8 cellular contexts compared by ENCODE assay signal in genomic region chr3:105798381-105798934, GRCh38.
DNase-seq lines count a peak whose midpoint lies in the region; ATAC-seq and TF ChIP-seq lines count a peak whose summit lies in the region.

No MANE protein-coding gene starts in this region.

- peak overlapping the region; percentile 46 for H3K27ac Mint-ChIP-seq in CD4-positive, alpha-beta T cell
- H3K27ac Mint-ChIP-seq in activated T-helper 1 cell treated with anti-CD3 and anti-CD28 coated beads, Interleukin-12 subunit alpha, Interleukin-12 subunit beta, Interleukin-2, Interleukin-4 antibody, amounts not matched to agents 30 ng/mL and 10 ng/mL and 1 ng/mL, durations not matched to agents 14 hours and 24 hours and 36 hours = peak overlapping the region; percentile 57

- intact Hi-C loops in CD4-positive, alpha-beta T cell (cut with DNase I, micrococcal nuclease) = loop anchor here in 1 of 2 experiments (2.0 kb wide), 1 partner anchor 52 kb away; no protein-coding TSS in a partner anchor
- intact Hi-C loops in activated T-helper 1 cell treated with anti-CD3 and anti-CD28 coated beads, Interleukin-12 subunit alpha, Interleukin-12 subunit beta, Interleukin-2, Interleukin-4 antibody, amounts not matched to agents 30 ng/mL and 10 ng/mL and 1 ng/mL, durations not matched to agents 14 hours and 24 hours and 36 hours (cut with micrococcal nuclease) = loop anchor here (1.0 kb wide), 1 partner anchor 24 kb away; no protein-coding TSS in a partner anchor
- intact Hi-C loops in left colon (cut with DNase I, micrococcal nuclease) = no loop called here

- peak overlapping the region; percentile 16 for H3K4me3 Mint-ChIP-seq in CD4-positive, alpha-beta T cell
- H3K4me3 Mint-ChIP-seq in activated T-helper 1 cell treated with anti-CD3 and anti-CD28 coated beads, Interleukin-12 subunit alpha, Interleukin-12 subunit beta, Interleukin-2, Interleukin-4 antibody, amounts not matched to agents 30 ng/mL and 10 ng/mL and 1 ng/mL, durations not matched to agents 14 hours and 24 hours and 36 hours = peak overlapping the region; percentile 50

- H3K4me1 Mint-ChIP-seq in CD4-positive, alpha-beta T cell (ENCODE audit: low read depth) = peaks cover 84% of the 10 kb centered on the region
- peaks cover 72% of the 10 kb centered on the region for H3K4me1 Mint-ChIP-seq in activated T-helper 1 cell treated with anti-CD3 and anti-CD28 coated beads, Interleukin-12 subunit alpha, Interleukin-12 subunit beta, Interleukin-2, Interleukin-4 antibody, amounts not matched to agents 30 ng/mL and 10 ng/mL and 1 ng/mL, durations not matched to agents 14 hours and 24 hours and 36 hours (ENCODE audit: low read depth)

- peak; percentile 58 for ATAC-seq in CD4-positive, alpha-beta T cell (ENCODE audit: poor library complexity)
- ATAC-seq in GM19455 (IDR thresholded peaks at IDR 0.05; ENCODE audit: unreplicated experiment) (peak; percentile 56), HG03432 (IDR thresholded peaks at IDR 0.05; ENCODE audit: unreplicated experiment) (peak; percentile 91), left colon (no peak)

- CTCF ChIA-PET in CD4-positive, alpha-beta T cell (lab: Charles Lee) = no interaction called here

- H3K36me3 ChIP-seq in BE2C = peaks cover 3% of the 10 kb centered on the region; the same call in 1 of the 2 replicates

- H3K27ac ChIP-seq in CD4-positive, alpha-beta T cell (ENCODE audit: low read depth, low read length) = no peak overlapping the region

- H3K27me3 Mint-ChIP-seq in CD4-positive, alpha-beta T cell = no peaks in the 10 kb centered on the region
- no peaks in the 10 kb centered on the region for H3K27me3 Mint-ChIP-seq in activated T-helper 1 cell treated with anti-CD3 and anti-CD28 coated beads, Interleukin-12 subunit alpha, Interleukin-12 subunit beta, Interleukin-2, Interleukin-4 antibody, amounts not matched to agents 30 ng/mL and 10 ng/mL and 1 ng/mL, durations not matched to agents 14 hours and 24 hours and 36 hours (ENCODE audit: insufficient read depth)

- H3K9me3 ChIP-seq in CD4-positive, alpha-beta T cell (ENCODE audit: control insufficient read depth, low read length) = no peaks in the 10 kb centered on the region
- 0 out of 2 replicates have a peak, but pooled peaks cover 2% of the 10 kb centered on the region for H3K9me3 ChIP-seq in BE2C

- DNase-seq in CD4-positive, alpha-beta T cell = no peak
- no peak for DNase-seq in activated T-helper 1 cell treated with anti-CD3 and anti-CD28 coated beads, Interleukin-12 subunit alpha, Interleukin-12 subunit beta, Interleukin-2, Interleukin-4 antibody, amounts not matched to agents 30 ng/mL and 10 ng/mL and 1 ng/mL, durations not matched to agents 14 hours and 24 hours and 36 hours (ENCODE audit: low spot score)
- no peak for DNase-seq in left colon
- DNase-seq in BE2C = no peak
- no peak for DNase-seq in NCI-H2029 treated with DMSO at 0.1 percent for 48 hours (lab: John Stamatoyannopoulos, UW)
- no peak for DNase-seq in NCI-H1930 (lab: John Stamatoyannopoulos, UW)

- POLR2A ChIA-PET in CD4-positive, alpha-beta T cell (lab: Charles Lee) = interaction anchor here (0.6 to 1.1 kb wide), 7 partner anchors 10 to 70 kb away, joined by 3 to 6 read pairs (median 3); partner anchors contain the start of gene CBLB

- peaks cover 36% of the 10 kb centered on the region for H3K4me1 ChIP-seq in BE2C

- H3K27me3 ChIP-seq in CD4-positive, alpha-beta T cell (ENCODE audit: control insufficient read depth, insufficient read depth, low read length) = no peaks in the 10 kb centered on the region
- H3K27me3 ChIP-seq in BE2C = no peaks in the 10 kb centered on the region

- H3K9me3 Mint-ChIP-seq in CD4-positive, alpha-beta T cell = no peaks in the 10 kb centered on the region
- no peaks in the 10 kb centered on the region for H3K9me3 Mint-ChIP-seq in activated T-helper 1 cell treated with anti-CD3 and anti-CD28 coated beads, Interleukin-12 subunit alpha, Interleukin-12 subunit beta, Interleukin-2, Interleukin-4 antibody, amounts not matched to agents 30 ng/mL and 10 ng/mL and 1 ng/mL, durations not matched to agents 14 hours and 24 hours and 36 hours

- TF ChIP-seq CTCF in CD4-positive, alpha-beta T cell (IDR thresholded peaks at IDR 0.05) = no peak
- no peak for TF ChIP-seq CTCF in BE2C (IDR thresholded peaks at IDR 0.05; ENCODE audit: low read depth, low read length)

- no peak overlapping the region for H3K4me3 ChIP-seq in BE2C (ENCODE audit: low read depth, low read length)

- H3K36me3 Mint-ChIP-seq in CD4-positive, alpha-beta T cell (ENCODE audit: low read depth) = peaks cover 20% of the 10 kb centered on the region
- H3K36me3 Mint-ChIP-seq in activated T-helper 1 cell treated with anti-CD3 and anti-CD28 coated beads, Interleukin-12 subunit alpha, Interleukin-12 subunit beta, Interleukin-2, Interleukin-4 antibody, amounts not matched to agents 30 ng/mL and 10 ng/mL and 1 ng/mL, durations not matched to agents 14 hours and 24 hours and 36 hours (ENCODE audit: low read depth) = peaks cover 58% of the 10 kb centered on the region
